In genomic region chr11:127458561-127458960, GRCh38 we compare ENCODE assay signal across 20 cellular contexts.
DNase-seq lines count a peak whose midpoint lies in the region; ATAC-seq and TF ChIP-seq lines count a peak whose summit lies in the region.
"Had no signal": no experiment of that assay in that cellular context is flagged by ENCODE, and none has a peak within 500 bp of the region (broad histone marks: within the 10 kb centered on the region; RNA-seq: fewer than 3 reads in every experiment).

No MANE protein-coding gene starts in this region.

- H3K4me3 Mint-ChIP-seq in GM23338 = no peak overlapping the region
- H3K4me3 Mint-ChIP-seq in brain = no peak overlapping the region
- no peak overlapping the region for H3K4me3 Mint-ChIP-seq in neural progenitor cell

- no peaks in the 10 kb centered on the region for H3K9me3 ChIP-seq in neural progenitor cell (ENCODE audit: low read depth)
- H3K9me3 ChIP-seq: BE2C, SK-N-SH had no signal

- H3F3A ChIP-seq in GM23338 (replicated peaks; ENCODE audit: low read depth) (no peaks in the 10 kb centered on the region), neural progenitor cell (ENCODE audit: low read depth) (peaks cover 20% of the 10 kb centered on the region)

- no peaks in the 10 kb centered on the region for H3K27me3 ChIP-seq in GM23338 (ENCODE audit: insufficient read depth)
- no peaks in the 10 kb centered on the region for H3K27me3 ChIP-seq in neural progenitor cell
- H3K27me3 ChIP-seq: BE2C had no signal

- no peak overlapping the region for H3K27ac ChIP-seq in GM23338 (ENCODE audit: low read depth)
- no peak overlapping the region for H3K27ac ChIP-seq in neural progenitor cell
- H3K27ac ChIP-seq: RWPE1 had no signal

- H3K4me2 ChIP-seq in GM23338 = no peak overlapping the region
- H3K4me2 ChIP-seq in neural progenitor cell = peak overlapping the region; percentile 9
- H3K4me2 ChIP-seq: SK-N-SH had no signal

- no peaks in the 10 kb centered on the region for H4K20me1 ChIP-seq in GM23338 (replicated peaks; ENCODE audit: insufficient read depth)
- H4K20me1 ChIP-seq in neural progenitor cell (ENCODE audit: low read depth) = peaks cover 13% of the 10 kb centered on the region

- H3K9me2 ChIP-seq in GM23338 (ENCODE audit: insufficient read depth) = no peaks in the 10 kb centered on the region
- H3K9me2 ChIP-seq: SK-N-SH had no signal

- no peaks in the 10 kb centered on the region for H3K27me3 Mint-ChIP-seq in GM23338 (ENCODE audit: insufficient read depth, low read depth, poor library complexity)
- H3K27me3 Mint-ChIP-seq in brain = no peaks in the 10 kb centered on the region
- H3K27me3 Mint-ChIP-seq in neural progenitor cell (ENCODE audit: insufficient read depth, low read depth) = peaks cover 2% of the 10 kb centered on the region

- H3K36me3 ChIP-seq in GM23338 (ENCODE audit: insufficient read depth) (no peaks in the 10 kb centered on the region), neural progenitor cell (no peaks in the 10 kb centered on the region)
- H3K36me3 ChIP-seq: BE2C had no signal

- H3K27ac Mint-ChIP-seq in GM23338 (no peak overlapping the region), brain (peak overlapping the region in 3 of 5 experiments; percentile 0 to 71 (median 65)), neural progenitor cell (no peak overlapping the region)

- H2AFZ ChIP-seq in GM23338 (no peak overlapping the region), neural progenitor cell (replicated peaks) (no peak overlapping the region)

- peak; percentile 43; the same call in 2 of the 3 replicates for ATAC-seq in GM23338
- no peak for ATAC-seq in GM19467 (IDR thresholded peaks at IDR 0.05; ENCODE audit: unreplicated experiment)
- no peak for ATAC-seq in HG02571 (IDR thresholded peaks at IDR 0.05; ENCODE audit: unreplicated experiment)

- H3K36me3 Mint-ChIP-seq in GM23338 (ENCODE audit: low read depth) (no peaks in the 10 kb centered on the region), brain (no peaks in the 10 kb centered on the region), neural progenitor cell (no peaks in the 10 kb centered on the region)

- H3K4me3 ChIP-seq in GM23338 = no peak overlapping the region
- H3K4me3 ChIP-seq in neural progenitor cell = no peak overlapping the region

- DNase-seq in GM23338 (ENCODE audit: low spot score) = no peak
- DNase-seq in NCI-H146 (lab: John Stamatoyannopoulos, UW) = peak; percentile 86
- no peak for DNase-seq in neural progenitor cell (ENCODE audit: low spot score)
- no peak for DNase-seq in COLO829 (ENCODE audit: low spot score)
- DNase-seq: BE2C, DMS79, HCEC 1CT, KBM-7, MM.1S, NCI-H1048, NCI-H187 treated with DMSO at 0.1 percent for 48 hours, NCI-H446, NCI-H526 treated with DMSO at 0.1 percent for 48 hours, SHP77 treated with DMSO at 0.1 percent for 48 hours, SK-N-SH, T-helper 2 cell had no signal

- TF ChIP-seq CTCF in GM23338 (conservative IDR thresholded peaks at IDR 0.05; ENCODE audit: low read depth in 2 of 2) (no peak), brain (conservative IDR thresholded peaks at IDR 0.05) (no peak), neural progenitor cell (IDR thresholded peaks at IDR 0.05) (no peak)

- H3K9me3 Mint-ChIP-seq in GM23338 = no peaks in the 10 kb centered on the region
- H3K9me3 Mint-ChIP-seq in brain = no peaks in the 10 kb centered on the region
- no peaks in the 10 kb centered on the region for H3K9me3 Mint-ChIP-seq in neural progenitor cell

- peaks cover 17% of the 10 kb centered on the region for H3K4me1 Mint-ChIP-seq in GM23338
- peaks cover 84% of the 10 kb centered on the region for H3K4me1 Mint-ChIP-seq in brain
- H3K4me1 Mint-ChIP-seq in neural progenitor cell = peaks cover 48% of the 10 kb centered on the region

- no peak overlapping the region for H3K9ac ChIP-seq in neural progenitor cell
- H3K9ac ChIP-seq: SK-N-SH had no signal

- peaks cover 7% of the 10 kb centered on the region; the same call in 1 of the 2 replicates for H3K4me1 ChIP-seq in GM23338 (ENCODE audit: insufficient read depth)
- H3K4me1 ChIP-seq in neural progenitor cell = peaks cover 48% of the 10 kb centered on the region
- H3K4me1 ChIP-seq: BE2C had no signal

- H3K79me2 ChIP-seq in GM23338 (replicated peaks; ENCODE audit: insufficient read depth) = no peaks in the 10 kb centered on the region
- no peaks in the 10 kb centered on the region for H3K79me2 ChIP-seq in neural progenitor cell (ENCODE audit: low read depth)

TF ChIP-seq in GM23338, 12 proteins besides CTCF, POLR2A, EP300 and RAD21:
- TF ChIP-seq EZH2 (IDR thresholded peaks at IDR 0.05; ENCODE audit: low read depth, unreplicated experiment) (no peak), REST (IDR thresholded peaks at IDR 0.05; ENCODE audit: unreplicated experiment) (no peak), ETS1 (IDR thresholded peaks at IDR 0.05) (no peak)

Comparison
In these comparisons a context has a peak if more than half of its experiments do, and no peak if none do; other contexts are left out.
1. H3K27ac Mint-ChIP-seq: peak in brain (3 of 5); none in GM23338 (single experiment) and neural progenitor cell (single experiment).